In genomic region chrX:72621619-72622485, GRCh38 we compare ENCODE assay signal across 10 cellular contexts. TPM values are rescaled to one million over a fixed set of nuclear protein-coding genes. Genes with fewer than 3 reads are reported as not detected.
DNase-seq lines count a peak whose midpoint lies in the region; ATAC-seq and TF ChIP-seq lines count a peak whose summit lies in the region.
"Had no signal": no experiment of that assay in that cellular context is flagged by ENCODE, and none has a peak within 500 bp of the region (broad histone marks: within the 10 kb centered on the region; RNA-seq: fewer than 3 reads in every experiment).

No MANE protein-coding gene starts in this region.

- H3K4me3 Mint-ChIP-seq in activated T-cell treated with anti-CD3 and anti-CD28 coated beads, Interleukin-2, amount 50 U/mL, for 4 hours = no peak overlapping the region

- peaks cover 0 to 20% of the 10 kb centered on the region in 2 donors for H3K4me1 ChIP-seq in adrenal gland (replicated peaks in 1 of 2)
- H3K4me1 ChIP-seq in thoracic aorta (ENCODE audit: control insufficient read depth in 1 of 2, low read depth in 2 of 2) = peaks cover 0 to 32% of the 10 kb centered on the region in 2 donors
- H3K4me1 ChIP-seq: BLaER1 treated with 17β-estradiol and CSF1 and Interleukin-3, amounts not matched to agents 10 nM and 100 nM had no signal

- no peak overlapping the region for H3K4me3 ChIP-seq in adrenal gland
- no peak overlapping the region for H3K4me3 ChIP-seq in thoracic aorta
- H3K4me3 ChIP-seq: BLaER1 treated with 17β-estradiol and CSF1 and Interleukin-3, amounts not matched to agents 10 nM and 100 nM had no signal

- H3K9me3 Mint-ChIP-seq in activated T-cell treated with anti-CD3 and anti-CD28 coated beads, Interleukin-2, amount 50 U/mL, for 4 hours = no peaks in the 10 kb centered on the region

- H3K4me1 Mint-ChIP-seq in activated T-cell treated with anti-CD3 and anti-CD28 coated beads, Interleukin-2, amount 50 U/mL, for 4 hours (ENCODE audit: low read depth) = peaks cover 17% of the 10 kb centered on the region

- H3K36me3 ChIP-seq in adrenal gland (replicated peaks in 1 of 2) (no peaks in the 10 kb centered on the region), thoracic aorta (no peaks in the 10 kb centered on the region)
- H3K36me3 ChIP-seq: BLaER1 treated with 17β-estradiol and CSF1 and Interleukin-3, amounts not matched to agents 10 nM and 100 nM had no signal

- 33 to 47% (median 40%) methylated on average over 4 of the region's 4 CpGs for WGBS in adrenal gland, 4 donors

- ATAC-seq in activated T-cell treated with anti-CD3 and anti-CD28 coated beads, Interleukin-2, amount 50 U/mL, for 4 hours = peak; percentile 94
- peak; percentile 82 for ATAC-seq in HG03066 (IDR thresholded peaks at IDR 0.05; ENCODE audit: low read depth, unreplicated experiment)
- no peak for ATAC-seq in thoracic aorta (ENCODE audit: insufficient number of reproducible peaks, low FRiP score, low read depth)

- TF ChIP-seq CTCF in adrenal gland (IDR thresholded peaks at IDR 0.05) (no peak), thoracic aorta (IDR thresholded peaks at IDR 0.05) (no peak)

- peak in 1 of 2 donors; percentile 22 for TF ChIP-seq POLR2A in adrenal gland (IDR thresholded peaks at IDR 0.05)

- H3K36me3 Mint-ChIP-seq in activated T-cell treated with anti-CD3 and anti-CD28 coated beads, Interleukin-2, amount 50 U/mL, for 4 hours (ENCODE audit: insufficient read depth) = no peaks in the 10 kb centered on the region

- H3K27ac ChIP-seq in adrenal gland (peak overlapping the region; percentile 62 to 88 (median 76)), thoracic aorta (peak overlapping the region; percentile 87 to 90)
- H3K27ac ChIP-seq: BLaER1 treated with 17β-estradiol and CSF1 and Interleukin-3, amounts not matched to agents 10 nM and 100 nM had no signal

- intact Hi-C loops in adrenal gland (cut with DNase I) (no loop called here), posterior vena cava (cut with DNase I) (no loop called here)

- peaks cover under 1% of the 10 kb centered on the region for H3K27me3 Mint-ChIP-seq in activated T-cell treated with anti-CD3 and anti-CD28 coated beads, Interleukin-2, amount 50 U/mL, for 4 hours (ENCODE audit: low read depth)

- DNase-seq in activated T-cell treated with anti-CD3 and anti-CD28 coated beads, Interleukin-2, amount 50 U/mL, for 4 hours = no peak
- DNase-seq in activated T-cell treated with anti-CD3 and anti-CD28 coated beads, Interleukin-2, amount 50 U/mL, for 1 hour = no peak
- DNase-seq in adrenal gland (no peak), thoracic aorta (ENCODE audit: low spot score) (no peak), HuH-7.5 (ENCODE audit: low spot score) (no peak), UCSD-AML1 (lab: John Stamatoyannopoulos, UW; ENCODE audit: unreplicated experiment) (no peak), posterior vena cava (ENCODE audit: low spot score) (no peak)
- DNase-seq: SHP77 treated with DMSO at 0.1 percent for 48 hours had no signal

- no peaks in the 10 kb centered on the region for H3K9me3 ChIP-seq in adrenal gland (replicated peaks in 1 of 3)
- no peaks in the 10 kb centered on the region for H3K9me3 ChIP-seq in thoracic aorta

- peaks cover 4% of the 10 kb centered on the region for H3K27me3 ChIP-seq in adrenal gland
- H3K27me3 ChIP-seq in thoracic aorta (replicated peaks; ENCODE audit: insufficient read depth) = no peaks in the 10 kb centered on the region

RNA-seq across cellular contexts. Expression of gene HDAC8, which starts 49.2 kb away (rescaled TPM):
- total RNA-seq in activated T-cell treated with anti-CD3 and anti-CD28 coated beads, Interleukin-2, amount 50 U/mL, for 4 hours = 10 to 100 TPM; 15.9 to 19.6 (median 18.1) TPM
- total RNA-seq in adrenal gland (10 to 100 TPM; 32.1 to 62.8 (median 44.5) TPM), thoracic aorta (10 to 100 TPM; 32.5 to 63.8 TPM), posterior vena cava (10 to 100 TPM; 24.7 to 25.6 TPM)
- polyA plus RNA-seq in adrenal gland = 100 to 1,000 TPM in 2 of 3 donors, 10 to 100 TPM in 1; 59.3 to 232 (median 111) TPM
